Comparison of ENCODE assay signal across 1 cellular context in genomic region chr1:64744492-64745180, GRCh38.
TF ChIP-seq lines count a peak whose summit lies in the region.

TSS of gene RAVER2 (plus strand) at chr1:64745075. CDS start at chr1:64745173, 98 bp downstream.

TF ChIP-seq in HepG2, 621 proteins besides CTCF, POLR2A, EP300 and RAD21 (continued from another document):
- no peak for TF ChIP-seq ZNF143 (CRISPR knock-in tag; IDR thresholded peaks at IDR 0.05)
- TF ChIP-seq FOXM1 (CRISPR knock-in tag; IDR thresholded peaks at IDR 0.05) = no peak
- no peak for TF ChIP-seq TGIF2 (CRISPR knock-in tag; IDR thresholded peaks at IDR 0.05)
- TF ChIP-seq ZNF607 (CRISPR knock-in tag; IDR thresholded peaks at IDR 0.05; ENCODE audit: borderline replicate concordance) = peak; percentile 39; the same call in 1 of the 2 replicates
- TF ChIP-seq ZNF777 (CRISPR knock-in tag; IDR thresholded peaks at IDR 0.05) = peak; percentile 91
- TF ChIP-seq BHLHE40 (IDR thresholded peaks at IDR 0.05; ENCODE audit: low read length) = no peak
- TF ChIP-seq SRY (CRISPR knock-in tag; IDR thresholded peaks at IDR 0.05) = no peak
- TF ChIP-seq ZBTB25 (CRISPR knock-in tag; IDR thresholded peaks at IDR 0.05) = no peak
- no peak for TF ChIP-seq LBX2 (CRISPR knock-in tag; IDR thresholded peaks at IDR 0.05; ENCODE audit: borderline replicate concordance)
- 0 out of 2 replicates have a peak, but pooled peaks have one; percentile 39 for TF ChIP-seq SIN3A (IDR thresholded peaks at IDR 0.05; ENCODE audit: borderline replicate concordance, low read depth, low read length)
- TF ChIP-seq ZBTB7A (CRISPR knock-in tag; IDR thresholded peaks at IDR 0.05) = no peak
- TF ChIP-seq ZNF44 (CRISPR knock-in tag; IDR thresholded peaks at IDR 0.05) = no peak
- no peak for TF ChIP-seq ETV6 (CRISPR knock-in tag; conservative IDR thresholded peaks at IDR 0.05)
- TF ChIP-seq NCOA1 (CRISPR knock-in tag; IDR thresholded peaks at IDR 0.05) = no peak
- peak; percentile 39 for TF ChIP-seq ASH2L (IDR thresholded peaks at IDR 0.05; ENCODE audit: insufficient read length, low read depth, low read length)
- no peak for TF ChIP-seq ZNF562 (CRISPR knock-in tag; IDR thresholded peaks at IDR 0.05; ENCODE audit: borderline replicate concordance)
TF ChIP-seq in HepG2: peak in this region for 79.
